ENCODE assay signal across 2 cellular contexts in the genomic region with DNA sequence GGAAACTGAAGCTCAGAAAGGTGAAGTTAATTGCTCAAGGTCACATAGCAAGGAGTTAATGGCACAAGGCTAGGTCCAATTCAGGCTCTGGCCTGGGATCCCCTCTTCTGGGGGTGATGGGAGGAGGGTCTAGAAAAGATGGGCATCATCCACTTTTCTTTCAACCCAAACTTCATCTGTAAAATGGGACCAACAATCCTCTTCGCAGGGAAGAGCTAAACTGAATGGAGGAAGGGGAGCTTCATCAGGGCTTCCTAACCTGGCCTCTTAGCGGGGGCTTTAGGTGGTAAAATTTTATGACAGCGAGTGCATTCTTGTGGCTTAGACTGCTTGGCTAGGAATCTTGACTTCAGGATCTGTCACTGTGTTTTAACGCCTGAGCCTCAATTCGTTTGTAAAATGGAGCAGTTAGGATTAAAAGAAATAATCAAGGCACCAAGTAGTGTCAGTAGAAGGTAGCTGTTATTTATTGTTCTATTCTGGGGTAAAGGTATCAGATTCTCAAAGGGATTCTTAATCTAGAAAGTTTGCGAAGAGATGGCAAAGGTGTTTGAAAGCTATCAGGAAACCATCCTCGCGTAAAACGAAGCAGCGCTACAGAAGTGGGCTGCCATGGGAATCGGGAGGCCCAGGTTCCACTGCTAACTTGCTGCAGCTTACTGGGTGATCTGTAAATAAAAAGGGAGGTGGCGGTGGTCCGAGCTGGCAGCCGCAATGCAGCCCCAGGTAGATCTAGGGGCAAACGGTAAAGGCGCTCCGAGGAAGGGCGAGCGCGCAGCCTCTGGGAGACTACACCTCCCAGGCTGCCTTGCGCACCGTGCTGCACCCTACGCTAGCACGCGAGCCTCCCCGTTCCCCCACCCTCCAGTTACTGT.
TF ChIP-seq lines count a peak whose summit lies in the region.

No MANE protein-coding gene starts in this region.

TF ChIP-seq in HEK293T, 16 proteins besides CTCF, POLR2A, EP300 and RAD21:
- TF ChIP-seq ARNT (IDR thresholded peaks at IDR 0.05) (peak; percentile 97), L3MBTL2 (conservative IDR thresholded peaks at IDR 0.05) (peak; percentile 63), FOXA1 (IDR thresholded peaks at IDR 0.05) (no peak)

TF ChIP-seq in GM12878, 131 proteins besides CTCF, POLR2A, EP300 and RAD21 (continues in another document):
- TF ChIP-seq MAX (IDR thresholded peaks at IDR 0.05; ENCODE audit: low read depth, low read length): no peak; the same call in 1 of the 2 replicates
- TF ChIP-seq STAT1 (conservative IDR thresholded peaks at IDR 0.05): no peak
- TF ChIP-seq SIX5 (IDR thresholded peaks at IDR 0.05; ENCODE audit: low read depth, low read length, severe bottlenecking): peak; percentile 87
- no peak for TF ChIP-seq TBL1XR1 (IDR thresholded peaks at IDR 0.05; ENCODE audit: low read depth, low read length)
- TF ChIP-seq BACH1 (IDR thresholded peaks at IDR 0.05; ENCODE audit: borderline replicate concordance): no peak
- peak; percentile 91 for TF ChIP-seq CREB1 (IDR thresholded peaks at IDR 0.05; ENCODE audit: low read depth)
- TF ChIP-seq, protein P1, sequence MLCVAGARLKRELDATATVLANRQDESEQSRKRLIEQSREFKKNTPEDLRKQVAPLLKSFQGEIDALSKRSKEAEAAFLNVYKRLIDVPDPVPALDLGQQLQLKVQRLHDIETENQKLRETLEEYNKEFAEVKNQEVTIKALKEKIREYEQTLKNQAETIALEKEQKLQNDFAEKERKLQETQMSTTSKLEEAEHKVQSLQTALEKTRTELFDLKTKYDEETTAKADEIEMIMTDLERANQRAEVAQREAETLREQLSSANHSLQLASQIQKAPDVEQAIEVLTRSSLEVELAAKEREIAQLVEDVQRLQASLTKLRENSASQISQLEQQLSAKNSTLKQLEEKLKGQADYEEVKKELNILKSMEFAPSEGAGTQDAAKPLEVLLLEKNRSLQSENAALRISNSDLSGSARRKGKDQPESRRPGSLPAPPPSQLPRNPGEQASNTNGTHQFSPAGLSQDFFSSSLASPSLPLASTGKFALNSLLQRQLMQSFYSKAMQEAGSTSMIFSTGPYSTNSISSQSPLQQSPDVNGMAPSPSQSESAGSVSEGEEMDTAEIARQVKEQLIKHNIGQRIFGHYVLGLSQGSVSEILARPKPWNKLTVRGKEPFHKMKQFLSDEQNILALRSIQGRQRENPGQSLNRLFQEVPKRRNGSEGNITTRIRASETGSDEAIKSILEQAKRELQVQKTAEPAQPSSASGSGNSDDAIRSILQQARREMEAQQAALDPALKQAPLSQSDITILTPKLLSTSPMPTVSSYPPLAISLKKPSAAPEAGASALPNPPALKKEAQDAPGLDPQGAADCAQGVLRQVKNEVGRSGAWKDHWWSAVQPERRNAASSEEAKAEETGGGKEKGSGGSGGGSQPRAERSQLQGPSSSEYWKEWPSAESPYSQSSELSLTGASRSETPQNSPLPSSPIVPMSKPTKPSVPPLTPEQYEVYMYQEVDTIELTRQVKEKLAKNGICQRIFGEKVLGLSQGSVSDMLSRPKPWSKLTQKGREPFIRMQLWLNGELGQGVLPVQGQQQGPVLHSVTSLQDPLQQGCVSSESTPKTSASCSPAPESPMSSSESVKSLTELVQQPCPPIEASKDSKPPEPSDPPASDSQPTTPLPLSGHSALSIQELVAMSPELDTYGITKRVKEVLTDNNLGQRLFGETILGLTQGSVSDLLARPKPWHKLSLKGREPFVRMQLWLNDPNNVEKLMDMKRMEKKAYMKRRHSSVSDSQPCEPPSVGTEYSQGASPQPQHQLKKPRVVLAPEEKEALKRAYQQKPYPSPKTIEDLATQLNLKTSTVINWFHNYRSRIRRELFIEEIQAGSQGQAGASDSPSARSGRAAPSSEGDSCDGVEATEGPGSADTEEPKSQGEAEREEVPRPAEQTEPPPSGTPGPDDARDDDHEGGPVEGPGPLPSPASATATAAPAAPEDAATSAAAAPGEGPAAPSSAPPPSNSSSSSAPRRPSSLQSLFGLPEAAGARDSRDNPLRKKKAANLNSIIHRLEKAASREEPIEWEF (IDR thresholded peaks at IDR 0.05; ENCODE audit: insufficient replicate concordance, low read depth, low read length): no peak
- TF ChIP-seq EGR1 (IDR thresholded peaks at IDR 0.05; ENCODE audit: borderline replicate concordance in 1 of 2, low read depth in 2 of 2, low read length in 2 of 2): peak in 1 of 2 experiments; percentile 4; a peak in 1 of 3 replicates
- TF ChIP-seq, protein P2, sequence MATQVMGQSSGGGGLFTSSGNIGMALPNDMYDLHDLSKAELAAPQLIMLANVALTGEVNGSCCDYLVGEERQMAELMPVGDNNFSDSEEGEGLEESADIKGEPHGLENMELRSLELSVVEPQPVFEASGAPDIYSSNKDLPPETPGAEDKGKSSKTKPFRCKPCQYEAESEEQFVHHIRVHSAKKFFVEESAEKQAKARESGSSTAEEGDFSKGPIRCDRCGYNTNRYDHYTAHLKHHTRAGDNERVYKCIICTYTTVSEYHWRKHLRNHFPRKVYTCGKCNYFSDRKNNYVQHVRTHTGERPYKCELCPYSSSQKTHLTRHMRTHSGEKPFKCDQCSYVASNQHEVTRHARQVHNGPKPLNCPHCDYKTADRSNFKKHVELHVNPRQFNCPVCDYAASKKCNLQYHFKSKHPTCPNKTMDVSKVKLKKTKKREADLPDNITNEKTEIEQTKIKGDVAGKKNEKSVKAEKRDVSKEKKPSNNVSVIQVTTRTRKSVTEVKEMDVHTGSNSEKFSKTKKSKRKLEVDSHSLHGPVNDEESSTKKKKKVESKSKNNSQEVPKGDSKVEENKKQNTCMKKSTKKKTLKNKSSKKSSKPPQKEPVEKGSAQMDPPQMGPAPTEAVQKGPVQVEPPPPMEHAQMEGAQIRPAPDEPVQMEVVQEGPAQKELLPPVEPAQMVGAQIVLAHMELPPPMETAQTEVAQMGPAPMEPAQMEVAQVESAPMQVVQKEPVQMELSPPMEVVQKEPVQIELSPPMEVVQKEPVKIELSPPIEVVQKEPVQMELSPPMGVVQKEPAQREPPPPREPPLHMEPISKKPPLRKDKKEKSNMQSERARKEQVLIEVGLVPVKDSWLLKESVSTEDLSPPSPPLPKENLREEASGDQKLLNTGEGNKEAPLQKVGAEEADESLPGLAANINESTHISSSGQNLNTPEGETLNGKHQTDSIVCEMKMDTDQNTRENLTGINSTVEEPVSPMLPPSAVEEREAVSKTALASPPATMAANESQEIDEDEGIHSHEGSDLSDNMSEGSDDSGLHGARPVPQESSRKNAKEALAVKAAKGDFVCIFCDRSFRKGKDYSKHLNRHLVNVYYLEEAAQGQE (IDR thresholded peaks at IDR 0.05; ENCODE audit: low read depth, low read length): no peak
- TF ChIP-seq ZZZ3 (IDR thresholded peaks at IDR 0.05; ENCODE audit: control insufficient read depth, insufficient read length, low read depth): no peak
- TF ChIP-seq, protein P3, sequence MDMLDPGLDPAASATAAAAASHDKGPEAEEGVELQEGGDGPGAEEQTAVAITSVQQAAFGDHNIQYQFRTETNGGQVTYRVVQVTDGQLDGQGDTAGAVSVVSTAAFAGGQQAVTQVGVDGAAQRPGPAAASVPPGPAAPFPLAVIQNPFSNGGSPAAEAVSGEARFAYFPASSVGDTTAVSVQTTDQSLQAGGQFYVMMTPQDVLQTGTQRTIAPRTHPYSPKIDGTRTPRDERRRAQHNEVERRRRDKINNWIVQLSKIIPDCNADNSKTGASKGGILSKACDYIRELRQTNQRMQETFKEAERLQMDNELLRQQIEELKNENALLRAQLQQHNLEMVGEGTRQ (IDR thresholded peaks at IDR 0.05; ENCODE audit: borderline replicate concordance, low read depth, low read length): no peak
- TF ChIP-seq BHLHE40 (IDR thresholded peaks at IDR 0.05; ENCODE audit: borderline replicate concordance in 1 of 2, low read depth in 2 of 2, low read length in 1 of 2): peak; percentile 91 to 96
- no peak for TF ChIP-seq KDM1A (IDR thresholded peaks at IDR 0.05; ENCODE audit: borderline replicate concordance)
- peak; percentile 83; the same call in 1 of the 2 replicates for TF ChIP-seq MLLT1 (IDR thresholded peaks at IDR 0.05)
- no peak for TF ChIP-seq ETV6 (conservative IDR thresholded peaks at IDR 0.05 in 1 of 2, IDR thresholded peaks at IDR 0.05 in 1 of 2; ENCODE audit: borderline replicate concordance in 1 of 2, low read depth in 1 of 2)
- TF ChIP-seq RCOR1 (conservative IDR thresholded peaks at IDR 0.05; ENCODE audit: low read depth, low read length): no peak
- TF ChIP-seq, protein P4, sequence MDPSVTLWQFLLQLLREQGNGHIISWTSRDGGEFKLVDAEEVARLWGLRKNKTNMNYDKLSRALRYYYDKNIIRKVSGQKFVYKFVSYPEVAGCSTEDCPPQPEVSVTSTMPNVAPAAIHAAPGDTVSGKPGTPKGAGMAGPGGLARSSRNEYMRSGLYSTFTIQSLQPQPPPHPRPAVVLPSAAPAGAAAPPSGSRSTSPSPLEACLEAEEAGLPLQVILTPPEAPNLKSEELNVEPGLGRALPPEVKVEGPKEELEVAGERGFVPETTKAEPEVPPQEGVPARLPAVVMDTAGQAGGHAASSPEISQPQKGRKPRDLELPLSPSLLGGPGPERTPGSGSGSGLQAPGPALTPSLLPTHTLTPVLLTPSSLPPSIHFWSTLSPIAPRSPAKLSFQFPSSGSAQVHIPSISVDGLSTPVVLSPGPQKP (IDR thresholded peaks at IDR 0.05; ENCODE audit: low read depth, low read length): 0 out of 2 replicates have a peak, but pooled peaks have one; percentile 35
- TF ChIP-seq ZBTB33 (IDR thresholded peaks at IDR 0.05): peak; percentile 6; the same call in 1 of the 2 replicates
- no peak for TF ChIP-seq RELB (IDR thresholded peaks at IDR 0.05; ENCODE audit: low read depth)
- TF ChIP-seq SREBF1 (IDR thresholded peaks at IDR 0.05; ENCODE audit: low read length): peak; percentile 74
- no peak for TF ChIP-seq BCL11A (IDR thresholded peaks at IDR 0.05; ENCODE audit: low read depth, low read length)
- TF ChIP-seq POU2F2 (IDR thresholded peaks at IDR 0.05; ENCODE audit: borderline replicate concordance, low read depth, low read length): no peak
- TF ChIP-seq MTA2 (IDR thresholded peaks at IDR 0.05; ENCODE audit: low read depth): no peak
- TF ChIP-seq SUPT20H (IDR thresholded peaks at IDR 0.05; ENCODE audit: borderline replicate concordance, control insufficient read depth, low read depth, low read length): no peak
- TF ChIP-seq NR2C1 (IDR thresholded peaks at IDR 0.05): peak; percentile 78
- no peak for TF ChIP-seq POLR2AphosphoS5 (IDR thresholded peaks at IDR 0.05; ENCODE audit: low read length)
- TF ChIP-seq ZBTB40 (IDR thresholded peaks at IDR 0.05; ENCODE audit: borderline replicate concordance): 0 out of 2 replicates have a peak, but pooled peaks have one; percentile 42
